ENCODE assay signal across 21 cellular contexts in genomic region chr4:139582044-139582443, GRCh38. TPM values are rescaled to one million over a fixed set of nuclear protein-coding genes. Genes with fewer than 3 reads are reported as not detected.
DNase-seq lines count a peak whose midpoint lies in the region; ATAC-seq and TF ChIP-seq lines count a peak whose summit lies in the region.
"Had no signal": no experiment of that assay in that cellular context is flagged by ENCODE, and none has a peak within 500 bp of the region (broad histone marks: within the 10 kb centered on the region; RNA-seq: fewer than 3 reads in every experiment).

No MANE protein-coding gene starts in this region.

- CTCF ChIA-PET in A673 (lab: Charles Lee): interaction anchor here (0.6 kb wide), 1 partner anchor 76 kb away, joined by 3 read pairs; no protein-coding TSS in a partner anchor

- H3K27ac ChIP-seq in A673 (ENCODE audit: low read depth, low read length, poor library complexity, severe bottlenecking): no peak overlapping the region
- H3K27ac ChIP-seq: epithelial cell of prostate, neural progenitor cell, upper lobe of left lung had no signal

- POLR2A ChIA-PET in A673 (lab: Charles Lee; ENCODE audit: low non-redundant PET): no interaction called here

- ATAC-seq in SK-N-SH treated with all-trans-retinoic acid at 6 μM for 48 hours (peak; percentile 57), GM21825 (IDR thresholded peaks at IDR 0.05; ENCODE audit: unreplicated experiment) (no peak)

- H3K4me3 Mint-ChIP-seq in HFFc6: no peak overlapping the region
- no peak overlapping the region for H3K4me3 Mint-ChIP-seq in T-helper 2 cell treated with Interferon-gamma antibody and Interleukin-4, amounts not matched to agents 5 μg/mL and 100 μg/mL, for 36 hours
- H3K4me3 Mint-ChIP-seq: activated naive CD4-positive, alpha-beta T cell treated with anti-CD3 and anti-CD28 coated beads, Interleukin-2, amount 50 U/mL, for 24 hours; activated T-cell treated with anti-CD3 and anti-CD28 coated beads, Interleukin-2, amount 50 U/mL, for 24 hours; CD8-positive, alpha-beta memory T cell; neural progenitor cell; stimulated activated naive CD8-positive, alpha-beta T cell treated with anti-CD3 and anti-CD28 coated beads, Interleukin-15, Interleukin-2, amounts not matched to agents 100 ng/mL and 50 ng/mL, for 24 hours had no signal

- no peaks in the 10 kb centered on the region for H3K36me3 Mint-ChIP-seq in HFFc6 (ENCODE audit: low read depth)
- no peaks in the 10 kb centered on the region for H3K36me3 Mint-ChIP-seq in T-helper 2 cell treated with Interferon-gamma antibody and Interleukin-4, amounts not matched to agents 5 μg/mL and 100 μg/mL, for 36 hours (ENCODE audit: low read depth)
- H3K36me3 Mint-ChIP-seq: activated naive CD4-positive, alpha-beta T cell treated with anti-CD3 and anti-CD28 coated beads, Interleukin-2, amount 50 U/mL, for 24 hours; neural progenitor cell had no signal

- peaks cover 12% of the 10 kb centered on the region for H3K4me1 Mint-ChIP-seq in HFFc6 (ENCODE audit: low read depth)
- H3K4me1 Mint-ChIP-seq in T-helper 2 cell treated with Interferon-gamma antibody and Interleukin-4, amounts not matched to agents 5 μg/mL and 100 μg/mL, for 36 hours (ENCODE audit: low read depth): no peaks in the 10 kb centered on the region
- H3K4me1 Mint-ChIP-seq: activated naive CD4-positive, alpha-beta T cell treated with anti-CD3 and anti-CD28 coated beads, Interleukin-2, amount 50 U/mL, for 24 hours; CD8-positive, alpha-beta memory T cell; neural progenitor cell had no signal

- no peaks in the 10 kb centered on the region for H3K9me3 ChIP-seq in A673 (ENCODE audit: low read depth, low read length, poor library complexity, severe bottlenecking)
- H3K9me3 ChIP-seq: upper lobe of left lung had no signal

- DNase-seq in A673 (ENCODE audit: low spot score) (peak; percentile 45), HFFc6 (no peak), iris pigment epithelial cell (ENCODE audit: low read depth) (peak; percentile 54), head of caudate nucleus (no peak)
- DNase-seq in activated CD4-positive, alpha-beta T cell treated with anti-CD3 and anti-CD28 coated beads, Interleukin-2, amount 50 U/mL, for 48 hours: no peak
- DNase-seq in T-helper 2 cell treated with Interferon-gamma antibody and Interleukin-4, amounts not matched to agents 5 μg/mL and 100 μg/mL, for 36 hours (ENCODE audit: low spot score): no peak
- DNase-seq: activated CD4-positive, alpha-beta T cell treated with anti-CD3 and anti-CD28 coated beads, Interleukin-2, amount 50 U/mL, for 4 hours; activated T-cell treated with anti-CD3 and anti-CD28 coated beads, Interleukin-2, amount 50 U/mL, for 24 hours; CD8-positive, alpha-beta memory T cell; kidney glomerular epithelial cell; MM.1S; NCI-H2029 treated with DMSO at 0.1 percent for 48 hours; NCI-H774; RPMI8226; upper lobe of left lung had no signal

- intact Hi-C loops in A673 (cut with micrococcal nuclease; ENCODE audit: unreplicated experiment) (no loop called here), head of caudate nucleus (cut with DNase I) (no loop called here)

- peaks cover 17% of the 10 kb centered on the region for H3K27me3 Mint-ChIP-seq in HFFc6 (ENCODE audit: insufficient read depth)
- H3K27me3 Mint-ChIP-seq in T-helper 2 cell treated with Interferon-gamma antibody and Interleukin-4, amounts not matched to agents 5 μg/mL and 100 μg/mL, for 36 hours (ENCODE audit: low read depth): peaks cover 26% of the 10 kb centered on the region
- H3K27me3 Mint-ChIP-seq: activated naive CD4-positive, alpha-beta T cell treated with anti-CD3 and anti-CD28 coated beads, Interleukin-2, amount 50 U/mL, for 24 hours had no signal

- H3K4me1 ChIP-seq in A673 (ENCODE audit: insufficient read depth, low read length, poor library complexity, severe bottlenecking): no peaks in the 10 kb centered on the region
- H3K4me1 ChIP-seq: neural progenitor cell, upper lobe of left lung had no signal

- H3K36me3 ChIP-seq in A673 (ENCODE audit: insufficient read depth, low read length, poor library complexity, severe bottlenecking): no peaks in the 10 kb centered on the region
- H3K36me3 ChIP-seq: neural progenitor cell, upper lobe of left lung had no signal

- H3K27me3 ChIP-seq in A673 (replicated peaks; ENCODE audit: insufficient read depth, low read depth, low read length, poor library complexity): no peaks in the 10 kb centered on the region
- H3K27me3 ChIP-seq: neural progenitor cell, upper lobe of left lung had no signal

- no TSS peak for BruUV-seq in A673 (replicated peaks; lab: Mats Ljungman, UMichigan)

- no peak overlapping the region for H3K27ac Mint-ChIP-seq in HFFc6
- H3K27ac Mint-ChIP-seq in T-helper 2 cell treated with Interferon-gamma antibody and Interleukin-4, amounts not matched to agents 5 μg/mL and 100 μg/mL, for 36 hours: no peak overlapping the region
- H3K27ac Mint-ChIP-seq: activated naive CD4-positive, alpha-beta T cell treated with anti-CD3 and anti-CD28 coated beads, Interleukin-2, amount 50 U/mL, for 24 hours; activated T-cell treated with anti-CD3 and anti-CD28 coated beads, Interleukin-2, amount 50 U/mL, for 24 hours; CD8-positive, alpha-beta memory T cell; stimulated activated naive CD8-positive, alpha-beta T cell treated with anti-CD3 and anti-CD28 coated beads, Interleukin-15, Interleukin-2, amounts not matched to agents 100 ng/mL and 50 ng/mL, for 24 hours had no signal

- H3K9me3 Mint-ChIP-seq in HFFc6: no peaks in the 10 kb centered on the region
- no peaks in the 10 kb centered on the region for H3K9me3 Mint-ChIP-seq in T-helper 2 cell treated with Interferon-gamma antibody and Interleukin-4, amounts not matched to agents 5 μg/mL and 100 μg/mL, for 36 hours
- H3K9me3 Mint-ChIP-seq: activated naive CD4-positive, alpha-beta T cell treated with anti-CD3 and anti-CD28 coated beads, Interleukin-2, amount 50 U/mL, for 24 hours; activated T-cell treated with anti-CD3 and anti-CD28 coated beads, Interleukin-2, amount 50 U/mL, for 24 hours; CD8-positive, alpha-beta memory T cell; stimulated activated naive CD8-positive, alpha-beta T cell treated with anti-CD3 and anti-CD28 coated beads, Interleukin-15, Interleukin-2, amounts not matched to agents 100 ng/mL and 50 ng/mL, for 24 hours had no signal

- H3K4me3 ChIP-seq in A673 (ENCODE audit: low read depth, low read length, poor library complexity, severe bottlenecking): no peak overlapping the region
- H3K4me3 ChIP-seq: neural progenitor cell, upper lobe of left lung had no signal

- TF ChIP-seq CTCF in A673 (conservative IDR thresholded peaks at IDR 0.05; ENCODE audit: low read depth, low read length): peak; percentile 38; the same call in 1 of the 2 replicates
- peak; percentile 32; the same call in 1 of the 2 replicates for TF ChIP-seq CTCF in HFFc6 (IDR thresholded peaks at IDR 0.05)

TF ChIP-seq in SK-N-SH treated with all-trans-retinoic acid at 6 μM for 48 hours, 23 proteins besides CTCF, POLR2A, EP300 and RAD21 (continues in another document):
- TF ChIP-seq GLIS3 (CRISPR knock-in tag; IDR thresholded peaks at IDR 0.05) (no peak), ARNTL (CRISPR knock-in tag; IDR thresholded peaks at IDR 0.05; ENCODE audit: borderline replicate concordance, low read depth) (no peak), TOX (CRISPR knock-in tag; IDR thresholded peaks at IDR 0.05; ENCODE audit: borderline replicate concordance) (no peak), PATZ1 (CRISPR knock-in tag; IDR thresholded peaks at IDR 0.05; ENCODE audit: borderline replicate concordance) (no peak), ESRRG (CRISPR knock-in tag; IDR thresholded peaks at IDR 0.05) (no peak), RARB (CRISPR knock-in tag; IDR thresholded peaks at IDR 0.05) (no peak), CREB5 (CRISPR knock-in tag; IDR thresholded peaks at IDR 0.05; ENCODE audit: low read depth) (no peak), ISL1 (CRISPR knock-in tag; IDR thresholded peaks at IDR 0.05) (no peak), ZNF8 (CRISPR knock-in tag; IDR thresholded peaks at IDR 0.05) (no peak), BACH2 (CRISPR knock-in tag; IDR thresholded peaks at IDR 0.05; ENCODE audit: borderline replicate concordance) (no peak)

RNA-seq across cellular contexts. Expression of gene SETD7, which starts 26.0 kb away (rescaled TPM):
- 52.8 and 54.6 TPM in 2 replicates for total RNA-seq in A673 (2021)
- 10 to 100 TPM; 61.5 to 86.6 (median 67.9) TPM for total RNA-seq in HFFc6 (2021; fragmentation: NEBNext Ultra II Directional; extraction: Animal tissue kit (Norgen Biotek cat#: 25700))

Comparison
In these comparisons a context has a peak if more than half of its experiments do, and no peak if none do; other contexts are left out.
1. DNase-seq: peak in A673 (single experiment) and iris pigment epithelial cell (single experiment); none in HFFc6 (single experiment), activated CD4-positive, alpha-beta T cell treated with anti-CD3 and anti-CD28 coated beads, Interleukin-2, amount 50 U/mL, for 48 hours (0 of 2), head of caudate nucleus (0 of 42) and T-helper 2 cell treated with Interferon-gamma antibody and Interleukin-4, amounts not matched to agents 5 μg/mL and 100 μg/mL, for 36 hours (single experiment).